In genomic region chr2:158458617-158458920, GRCh38 we compare ENCODE assay signal across 8 cellular contexts. TPM values are rescaled to one million over a fixed set of nuclear protein-coding genes. Genes with fewer than 3 reads are reported as not detected.
DNase-seq lines count a peak whose midpoint lies in the region; ATAC-seq and TF ChIP-seq lines count a peak whose summit lies in the region.

No MANE protein-coding gene starts in this region.

- H3K27ac ChIP-seq in AG04450 (ENCODE audit: low read depth, low read length) (no peak overlapping the region), caudate nucleus (ENCODE audit: low read depth, low read length) (peak overlapping the region; percentile 89), mucosa of rectum (ENCODE audit: low read depth in 2 of 2, low read length in 2 of 2) (no peak overlapping the region)

- no peaks in the 10 kb centered on the region for H3K9me3 ChIP-seq in AG04450 (ENCODE audit: control insufficient read depth, insufficient read depth, low read length)
- no peaks in the 10 kb centered on the region for H3K9me3 ChIP-seq in mucosa of rectum (ENCODE audit: control insufficient read depth in 2 of 2, low read length in 2 of 2)

- DNase-seq in AG04450 (ENCODE audit: low read depth, low spot score), result no peak
- no peak for DNase-seq in Jurkat, Clone E6-1 (ENCODE audit: low read depth, low spot score)
- DNase-seq in caudate nucleus (lab: John Stamatoyannopoulos, UW), result peak in 12 of 61 donors; percentile 17 to 72 (median 37)
- no peak for DNase-seq in effector CD4-positive, alpha-beta T cell
- no peak for DNase-seq in NCI-H1930 (lab: John Stamatoyannopoulos, UW)

- TF ChIP-seq CTCF in AG04450 (IDR thresholded peaks at IDR 0.05; ENCODE audit: low read depth, low read length), result no peak

- peaks cover 9 to 12% of the 10 kb centered on the region in 2 donors for H3K4me1 ChIP-seq in mucosa of rectum (ENCODE audit: control insufficient read depth in 2 of 2, insufficient read depth in 2 of 2, low read length in 2 of 2)

- POLR2A ChIA-PET in AG04450 (lab: Yijun Ruan, JAX), result interaction anchor here (0.9 to 1.0 kb wide), 2 partner anchors 45 to 287 kb away, joined by 3 to 5 read pairs; no protein-coding TSS in a partner anchor

- CTCF ChIA-PET in AG04450 (lab: Charles Lee), result interaction anchor here (0.9 to 4.7 kb wide), 9 partner anchors 8 to 295 kb away, joined by 3 to 51 read pairs (median 5); no protein-coding TSS in a partner anchor

- peak overlapping the region in 1 of 2 donors; percentile 86 for H3K9ac ChIP-seq in mucosa of rectum (ENCODE audit: low read depth in 1 of 2, low read length in 2 of 2)

- H3K27me3 ChIP-seq in AG04450 (ENCODE audit: control insufficient read depth, insufficient read depth, low read length), result no peaks in the 10 kb centered on the region
- H3K27me3 ChIP-seq in mucosa of rectum (ENCODE audit: control insufficient read depth in 2 of 2, insufficient read depth in 2 of 2, low read length in 2 of 2), result no peaks in the 10 kb centered on the region

- ATAC-seq in GM18873 (IDR thresholded peaks at IDR 0.05; ENCODE audit: low FRiP score, unreplicated experiment) (no peak), GM21447 (IDR thresholded peaks at IDR 0.05; ENCODE audit: unreplicated experiment) (no peak)

- peak overlapping the region; percentile 86 for H3K4me3 ChIP-seq in AG04450 (ENCODE audit: low read depth, low read length)
- peak overlapping the region; percentile 73; the same call in 1 of the 2 replicates for H3K4me3 ChIP-seq in Jurkat, Clone E6-1 (ENCODE audit: low read length)
- peak overlapping the region; percentile 82 to 93 for H3K4me3 ChIP-seq in mucosa of rectum (ENCODE audit: low read length in 2 of 2)

- no peaks in the 10 kb centered on the region for H3K36me3 ChIP-seq in mucosa of rectum (ENCODE audit: control insufficient read depth in 2 of 2, insufficient read depth in 2 of 2, low read length in 2 of 2)

RNA-seq across cellular contexts. Expression of gene PKP4, which starts 1.8 kb away (rescaled TPM):
- 20.4 and 24.9 TPM in 2 replicates for polyA plus RNA-seq in AG04450 (2011; rRNA removed)
- 43.8 and 47.1 TPM in 2 replicates for polyA minus RNA-seq in AG04450 (2011; rRNA and poly(A)+ RNA removed)
- polyA plus RNA-seq in Jurkat, Clone E6-1 (2012; ENCODE audit: insufficient read depth, insufficient read length), result 45.1 TPM

RNA-seq across cellular contexts. Expression of gene CCDC148, which starts 2.0 kb away (rescaled TPM):
- 0.12 and 0.22 TPM in 2 replicates for polyA plus RNA-seq in AG04450 (2011; rRNA removed)
- 0.52 TPM in 1 of 2 replicates, not detected in the other for polyA minus RNA-seq in AG04450 (2011; rRNA and poly(A)+ RNA removed)
- not detected for polyA plus RNA-seq in Jurkat, Clone E6-1 (2012; ENCODE audit: insufficient read depth, insufficient read length)
